ENCODE assay signal across 8 cellular contexts in the genomic region with DNA sequence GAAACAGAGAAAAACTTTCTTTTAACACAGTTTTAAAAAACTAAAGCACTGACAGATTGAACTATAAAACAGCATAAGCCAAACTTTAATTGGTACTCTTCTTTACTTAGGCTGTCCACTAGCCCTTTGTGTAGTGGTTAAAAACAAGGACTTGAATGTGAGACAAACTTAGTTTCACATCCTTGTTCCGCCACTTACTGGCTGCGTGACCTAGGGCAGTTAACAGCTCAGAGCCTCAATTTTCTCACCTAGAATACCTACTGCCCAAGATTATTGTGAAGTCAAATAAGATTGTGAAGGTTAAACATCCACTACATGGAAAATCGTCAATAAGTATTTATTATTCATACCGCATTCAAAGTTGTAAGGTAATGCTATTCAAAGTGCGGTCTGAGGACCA. TPM values are rescaled to one million over a fixed set of nuclear protein-coding genes. Genes with fewer than 3 reads are reported as not detected.
DNase-seq lines count a peak whose midpoint lies in the region; ATAC-seq and TF ChIP-seq lines count a peak whose summit lies in the region.

No MANE protein-coding gene starts in this region.

- intact Hi-C loops in mammary epithelial cell (cut with micrococcal nuclease) (loop anchor here (2.0 kb wide), 1 partner anchor 25 kb away; no protein-coding TSS in a partner anchor), left colon (cut with DNase I, micrococcal nuclease) (no loop called here)

- H3K27ac ChIP-seq in mammary epithelial cell (ENCODE audit: insufficient read depth, low read depth, low read length), result no peak overlapping the region

- peaks cover 25% of the 10 kb centered on the region for H3K79me2 ChIP-seq in mammary epithelial cell (ENCODE audit: insufficient read depth, low read length)

- no peak overlapping the region for H3K9ac ChIP-seq in mammary epithelial cell (ENCODE audit: insufficient read depth, low read length)

- CTCF ChIA-PET in mammary epithelial cell (lab: Charles Lee; ENCODE audit: low non-redundant PET), result no interaction called here

- DNase-seq in mammary epithelial cell (no peak), left colon (no peak), cerebellar cortex (ENCODE audit: low spot score) (no peak), NCI-H2107 (lab: John Stamatoyannopoulos, UW) (no peak)
- DNase-seq in activated CD8-positive, alpha-beta memory T cell treated with anti-CD3 and anti-CD28 coated beads for 24 hours, result no peak

- ATAC-seq in GM18502 (IDR thresholded peaks at IDR 0.05; ENCODE audit: poor library complexity, unreplicated experiment) (peak; percentile 51), GM21528 (IDR thresholded peaks at IDR 0.05; ENCODE audit: low FRiP score, unreplicated experiment) (peak; percentile 63), HG03354 (IDR thresholded peaks at IDR 0.05; ENCODE audit: poor library complexity, severe bottlenecking, unreplicated experiment) (peak; percentile 68), left colon (no peak)

- peaks cover 9% of the 10 kb centered on the region for H3K4me1 ChIP-seq in mammary epithelial cell (ENCODE audit: insufficient read depth, low read length)

- H3K27me3 ChIP-seq in mammary epithelial cell (ENCODE audit: insufficient read depth, low read length), result no peaks in the 10 kb centered on the region

- no peak overlapping the region for H3K4me3 ChIP-seq in mammary epithelial cell (replicated peaks in 1 of 3; ENCODE audit: insufficient read depth in 1 of 3, low read depth in 2 of 3, low read length in 3 of 3)

- peaks cover 3% of the 10 kb centered on the region for H3K36me3 ChIP-seq in mammary epithelial cell (ENCODE audit: insufficient read depth, low read length)

- no peak for TF ChIP-seq CTCF in mammary epithelial cell (conservative IDR thresholded peaks at IDR 0.05 in 1 of 2, IDR thresholded peaks at IDR 0.05 in 1 of 2; ENCODE audit: extremely low read depth in 1 of 2, insufficient read depth in 1 of 2, low read depth in 1 of 2, low read length in 2 of 2)

- H4K20me1 ChIP-seq in mammary epithelial cell (ENCODE audit: insufficient read depth, low read length), result no peaks in the 10 kb centered on the region

- BruUV-seq in mammary epithelial cell (replicated peaks; lab: Mats Ljungman, UMichigan), result no TSS peak

- peak overlapping the region; percentile 90 for H3K4me2 ChIP-seq in mammary epithelial cell (ENCODE audit: insufficient read depth, low read depth, low read length)

- in situ Hi-C loops in mammary epithelial cell (cut with MboI; ENCODE audit: low sequenced_read_pairs in 2 of 2), result no loop called here

- WGBS in mammary epithelial cell (ENCODE audit: low coverage, missing lambda C conversion rate), result 88% methylated on average over 5 of the region's 5 CpGs

- H3K9me3 ChIP-seq in mammary epithelial cell (replicated peaks; ENCODE audit: insufficient read depth, low read length), result no peaks in the 10 kb centered on the region

- no peak overlapping the region for H2AFZ ChIP-seq in mammary epithelial cell (ENCODE audit: low read depth, low read length)

- dilution Hi-C loops in mammary epithelial cell (cut with HindIII; ENCODE audit: low sequenced_read_pairs), result no loop called here

RNA-seq across cellular contexts. Expression of a gene that starts 2.0 kb away (rescaled TPM):
- total RNA-seq in mammary epithelial cell (10 to 100 TPM in 1 of 2 donors, 1 to 10 TPM in 1; 8.8 to 11.5 TPM), left colon (1 to 10 TPM; 2.4 to 3.1 TPM)
- polyA plus RNA-seq in mammary epithelial cell, result 4.1 TPM
- 6.8 TPM for polyA minus RNA-seq in mammary epithelial cell

RNA-seq across cellular contexts. Expression of a gene that starts 24.5 kb away (rescaled TPM):
- total RNA-seq in mammary epithelial cell (1 to 10 TPM; 4.8 TPM), left colon (under 1 TPM; 0.15 to 0.42 TPM)
- polyA plus RNA-seq in mammary epithelial cell, result 3.4 TPM
- not detected for polyA minus RNA-seq in mammary epithelial cell

Comparison
In these comparisons a context has a peak if more than half of its experiments do, and no peak if none do; other contexts are left out.
1. RNA of a gene that starts 24.5 kb away (total RNA-seq): 4.8 TPM in mammary epithelial cell; 0.15 to 0.42 TPM in left colon; every median in the first group is over 4 times any median in the second.